Comparison of ENCODE assay signal across 27 cellular contexts in genomic region chr7:133437544-133437943, GRCh38.
"Had no signal": no experiment of that assay in that cellular context is flagged by ENCODE, and none has a peak within 500 bp of the region (broad histone marks: within the 10 kb centered on the region; RNA-seq: fewer than 3 reads in every experiment).

No MANE protein-coding gene starts in this region.

- DNase-seq: colonic mucosa; effector memory CD4-positive, alpha-beta T cell; hypothalamus; immature natural killer cell; islet precursor cell; kidney glomerular epithelial cell; midbrain; naive thymus-derived CD8-positive, alpha-beta T cell; stimulated activated CD4-positive, alpha-beta T cell treated with anti-CD3 and anti-CD28 coated beads, Interleukin-12 subunit alpha, Interleukin-12 subunit beta, amount 100 ng/mL, for 4 hours; stimulated activated CD4-positive, alpha-beta T cell treated with anti-CD3 and anti-CD28 coated beads, Interleukin-1b, Interleukin-23, amount 100 ng/mL, for 48 hours; stimulated activated CD4-positive, alpha-beta T cell treated with anti-CD3 and anti-CD28 coated beads, Interleukin-4, amount 100 ng/mL, for 1 hour; stimulated activated CD8-positive, alpha-beta memory T cell treated with anti-CD3 and anti-CD28 coated beads, Interleukin-4, amount 100 ng/mL, for 48 hours; stimulated activated naive CD4-positive, alpha-beta T cell treated with Interleukin-2 at 50 U/mL for 16 hours; stomach; thyroid gland; trophoblast cell had no signal

- H3K27me3 Mint-ChIP-seq: dendritic cell treated with granulocyte-macrophage colony-stimulating factor and Interleukin-4, amounts not matched to agents 40 ng/mL and 50 ng/mL, for 4 days; memory B cell; naive thymus-derived CD8-positive, alpha-beta T cell; progenitor cell of endocrine pancreas had no signal

- H3K27ac ChIP-seq: colonic mucosa, esophagus muscularis mucosa, neutrophil, parathyroid adenoma, stomach, thyroid gland, vagina had no signal

- H3K27me3 ChIP-seq: colonic mucosa, esophagus muscularis mucosa, neutrophil, stomach, thyroid gland, vagina had no signal

- H3K4me3 Mint-ChIP-seq: dendritic cell treated with granulocyte-macrophage colony-stimulating factor and Interleukin-4, amounts not matched to agents 40 ng/mL and 50 ng/mL, for 4 days; immature natural killer cell; memory B cell; naive thymus-derived CD8-positive, alpha-beta T cell; neural crest cell had no signal

- H3K4me3 ChIP-seq: colonic mucosa, esophagus muscularis mucosa, lung, smooth muscle cell, stomach, thyroid gland, vagina had no signal

- H3K4me1 ChIP-seq: colonic mucosa, parathyroid adenoma had no signal

- H3K9me3 Mint-ChIP-seq: dendritic cell treated with granulocyte-macrophage colony-stimulating factor and Interleukin-4, amounts not matched to agents 40 ng/mL and 50 ng/mL, for 4 days; immature natural killer cell; memory B cell; naive thymus-derived CD8-positive, alpha-beta T cell had no signal

- H3K9me3 ChIP-seq: colonic mucosa, esophagus muscularis mucosa, neutrophil, stomach, thyroid gland, vagina had no signal

- H3K27ac Mint-ChIP-seq: dendritic cell treated with granulocyte-macrophage colony-stimulating factor and Interleukin-4, amounts not matched to agents 40 ng/mL and 50 ng/mL, for 4 days; memory B cell; progenitor cell of endocrine pancreas had no signal

- ATAC-seq: naive thymus-derived CD8-positive, alpha-beta T cell; sciatic nerve had no signal
